In the genomic region with DNA sequence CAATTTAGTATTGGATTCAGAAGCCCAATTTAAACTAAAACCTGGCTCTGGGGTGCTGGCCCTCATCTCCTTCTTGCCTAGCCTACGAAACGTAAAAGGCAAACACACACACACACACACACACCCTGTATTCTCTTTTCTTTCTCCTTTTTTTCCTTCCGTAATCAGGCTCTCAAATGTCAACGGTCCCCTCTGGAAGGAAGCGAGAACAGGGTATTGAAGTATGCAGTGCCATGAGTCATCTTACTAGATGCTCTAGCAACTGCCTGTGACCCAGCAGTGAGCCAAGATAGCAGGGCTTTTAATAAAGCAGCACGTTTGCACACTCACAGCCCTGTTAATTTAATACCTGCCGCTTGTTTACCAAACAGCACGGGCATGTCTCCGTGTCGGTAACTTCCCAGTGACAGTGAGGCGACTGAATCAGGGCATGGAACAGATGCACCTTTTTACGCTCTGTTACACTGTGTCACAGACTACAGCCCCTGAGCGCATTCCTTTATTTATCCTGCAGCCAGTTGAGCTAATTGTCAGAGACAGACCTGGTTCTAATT, we compare ENCODE assay signal across 1 cellular context.
A peak's percentile ranks its signal among the peaks of the same experiment; 100 is the strongest.
TF ChIP-seq lines count a peak whose summit lies in the region.

No MANE protein-coding gene starts in this region.

TF ChIP-seq in SK-N-SH, 30 proteins besides CTCF, POLR2A, EP300 and RAD21 (continued from another document):
- TF ChIP-seq, protein P1, sequence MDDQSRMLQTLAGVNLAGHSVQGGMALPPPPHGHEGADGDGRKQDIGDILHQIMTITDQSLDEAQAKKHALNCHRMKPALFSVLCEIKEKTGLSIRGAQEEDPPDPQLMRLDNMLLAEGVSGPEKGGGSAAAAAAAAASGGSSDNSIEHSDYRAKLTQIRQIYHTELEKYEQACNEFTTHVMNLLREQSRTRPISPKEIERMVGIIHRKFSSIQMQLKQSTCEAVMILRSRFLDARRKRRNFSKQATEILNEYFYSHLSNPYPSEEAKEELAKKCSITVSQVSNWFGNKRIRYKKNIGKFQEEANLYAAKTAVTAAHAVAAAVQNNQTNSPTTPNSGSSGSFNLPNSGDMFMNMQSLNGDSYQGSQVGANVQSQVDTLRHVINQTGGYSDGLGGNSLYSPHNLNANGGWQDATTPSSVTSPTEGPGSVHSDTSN (IDR thresholded peaks at IDR 0.05) = peak; percentile 48
- peak; percentile 52; the same call in 1 of the 2 replicates for TF ChIP-seq TEAD4 (IDR thresholded peaks at IDR 0.05; ENCODE audit: borderline replicate concordance, insufficient read depth)
- no peak for TF ChIP-seq NRF1 (IDR thresholded peaks at IDR 0.05; ENCODE audit: low read depth, low read length)
- no peak for TF ChIP-seq EZH2phosphoT487 (IDR thresholded peaks at IDR 0.05; ENCODE audit: borderline replicate concordance, low read depth)
- no peak for TF ChIP-seq GABPA (IDR thresholded peaks at IDR 0.05; ENCODE audit: low read depth)
- TF ChIP-seq SIN3A (IDR thresholded peaks at IDR 0.05; ENCODE audit: borderline replicate concordance, low read depth, low read length) = peak; percentile 30; the same call in 1 of the 2 replicates
- TF ChIP-seq, protein P2, sequence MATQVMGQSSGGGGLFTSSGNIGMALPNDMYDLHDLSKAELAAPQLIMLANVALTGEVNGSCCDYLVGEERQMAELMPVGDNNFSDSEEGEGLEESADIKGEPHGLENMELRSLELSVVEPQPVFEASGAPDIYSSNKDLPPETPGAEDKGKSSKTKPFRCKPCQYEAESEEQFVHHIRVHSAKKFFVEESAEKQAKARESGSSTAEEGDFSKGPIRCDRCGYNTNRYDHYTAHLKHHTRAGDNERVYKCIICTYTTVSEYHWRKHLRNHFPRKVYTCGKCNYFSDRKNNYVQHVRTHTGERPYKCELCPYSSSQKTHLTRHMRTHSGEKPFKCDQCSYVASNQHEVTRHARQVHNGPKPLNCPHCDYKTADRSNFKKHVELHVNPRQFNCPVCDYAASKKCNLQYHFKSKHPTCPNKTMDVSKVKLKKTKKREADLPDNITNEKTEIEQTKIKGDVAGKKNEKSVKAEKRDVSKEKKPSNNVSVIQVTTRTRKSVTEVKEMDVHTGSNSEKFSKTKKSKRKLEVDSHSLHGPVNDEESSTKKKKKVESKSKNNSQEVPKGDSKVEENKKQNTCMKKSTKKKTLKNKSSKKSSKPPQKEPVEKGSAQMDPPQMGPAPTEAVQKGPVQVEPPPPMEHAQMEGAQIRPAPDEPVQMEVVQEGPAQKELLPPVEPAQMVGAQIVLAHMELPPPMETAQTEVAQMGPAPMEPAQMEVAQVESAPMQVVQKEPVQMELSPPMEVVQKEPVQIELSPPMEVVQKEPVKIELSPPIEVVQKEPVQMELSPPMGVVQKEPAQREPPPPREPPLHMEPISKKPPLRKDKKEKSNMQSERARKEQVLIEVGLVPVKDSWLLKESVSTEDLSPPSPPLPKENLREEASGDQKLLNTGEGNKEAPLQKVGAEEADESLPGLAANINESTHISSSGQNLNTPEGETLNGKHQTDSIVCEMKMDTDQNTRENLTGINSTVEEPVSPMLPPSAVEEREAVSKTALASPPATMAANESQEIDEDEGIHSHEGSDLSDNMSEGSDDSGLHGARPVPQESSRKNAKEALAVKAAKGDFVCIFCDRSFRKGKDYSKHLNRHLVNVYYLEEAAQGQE (IDR thresholded peaks at IDR 0.05; ENCODE audit: low read depth, low read length) = no peak
- no peak for TF ChIP-seq GATA2 (CRISPR knock-in tag; IDR thresholded peaks at IDR 0.05)
- 0 out of 2 replicates have a peak, but pooled peaks have one; percentile 21 for TF ChIP-seq FOXJ3 (CRISPR knock-in tag; IDR thresholded peaks at IDR 0.05)
- peak; percentile 67; the same call in 1 of the 2 replicates for TF ChIP-seq POLR2AphosphoS5 (IDR thresholded peaks at IDR 0.05; ENCODE audit: low read depth, low read length)
- TF ChIP-seq MXI1 (IDR thresholded peaks at IDR 0.05; ENCODE audit: low read depth, low read length) = no peak
- TF ChIP-seq RCOR1 (IDR thresholded peaks at IDR 0.05; ENCODE audit: low read length) = peak; percentile 71; the same call in 1 of the 2 replicates
- TF ChIP-seq JUND (IDR thresholded peaks at IDR 0.05) = peak; percentile 80
- TF ChIP-seq YY1 (IDR thresholded peaks at IDR 0.05; ENCODE audit: low read depth) = no peak
- TF ChIP-seq, protein P3, sequence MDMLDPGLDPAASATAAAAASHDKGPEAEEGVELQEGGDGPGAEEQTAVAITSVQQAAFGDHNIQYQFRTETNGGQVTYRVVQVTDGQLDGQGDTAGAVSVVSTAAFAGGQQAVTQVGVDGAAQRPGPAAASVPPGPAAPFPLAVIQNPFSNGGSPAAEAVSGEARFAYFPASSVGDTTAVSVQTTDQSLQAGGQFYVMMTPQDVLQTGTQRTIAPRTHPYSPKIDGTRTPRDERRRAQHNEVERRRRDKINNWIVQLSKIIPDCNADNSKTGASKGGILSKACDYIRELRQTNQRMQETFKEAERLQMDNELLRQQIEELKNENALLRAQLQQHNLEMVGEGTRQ (IDR thresholded peaks at IDR 0.05; ENCODE audit: borderline replicate concordance, low read depth, low read length) = no peak
- peak; percentile 37 for TF ChIP-seq CHD2 (IDR thresholded peaks at IDR 0.05; ENCODE audit: low read length, partially characterized antibody)
- peak; percentile 85 for TF ChIP-seq TCF12 (IDR thresholded peaks at IDR 0.05)
- TF ChIP-seq NFIC (IDR thresholded peaks at IDR 0.05; ENCODE audit: borderline replicate concordance) = peak; percentile 68
